In the genomic region with DNA sequence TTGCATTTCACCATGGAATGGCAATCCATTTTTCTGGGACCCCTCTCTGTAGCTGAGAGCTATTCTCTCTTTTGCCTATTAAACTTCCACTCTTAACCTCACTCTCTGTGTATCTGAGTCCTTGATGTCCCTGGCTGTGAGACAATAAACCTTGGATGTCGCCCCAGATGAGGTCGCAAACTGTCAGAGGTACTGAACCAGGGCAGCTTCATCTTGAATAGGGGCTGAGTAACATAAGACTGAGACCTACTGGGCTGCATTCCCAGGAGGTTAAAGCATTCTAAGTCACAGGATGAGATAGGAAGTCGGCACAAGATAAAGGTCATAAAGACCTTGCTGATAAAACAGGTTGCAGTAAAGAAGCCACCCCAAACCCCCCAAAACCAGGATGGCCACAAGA, we compare ENCODE assay signal across 16 cellular contexts.
DNase-seq lines count a peak whose midpoint lies in the region; ATAC-seq and TF ChIP-seq lines count a peak whose summit lies in the region.
"Had no signal": no experiment of that assay in that cellular context is flagged by ENCODE, and none has a peak within 500 bp of the region (broad histone marks: within the 10 kb centered on the region; RNA-seq: fewer than 3 reads in every experiment).

No MANE protein-coding gene starts in this region.

- TF ChIP-seq CTCF in brain (conservative IDR thresholded peaks at IDR 0.05) (no peak), hepatocyte (IDR thresholded peaks at IDR 0.05; ENCODE audit: poor library complexity) (no peak), neural crest cell (conservative IDR thresholded peaks at IDR 0.05) (no peak)

- H3K4me1 ChIP-seq in HUES64 (ENCODE audit: insufficient read depth, low read length) (peaks cover 63% of the 10 kb centered on the region), hepatocyte (ENCODE audit: insufficient read depth) (peaks cover 7% of the 10 kb centered on the region)
- H3K4me1 ChIP-seq: BLaER1 had no signal

- WGBS in HUES64, result 22% methylated on average over 3 of the region's 3 CpGs
- 24% methylated on average over 3 of the region's 3 CpGs for WGBS in hepatocyte (ENCODE audit: low lambda C conversion rate, missing lambda C conversion rate)

- peaks cover 56% of the 10 kb centered on the region for H3K79me2 ChIP-seq in hepatocyte

- no peaks in the 10 kb centered on the region for H3K27me3 Mint-ChIP-seq in brain
- no peaks in the 10 kb centered on the region for H3K27me3 Mint-ChIP-seq in neural crest cell (ENCODE audit: low read depth)

- DNase-seq in hepatocyte (ENCODE audit: low spot score) (peak; percentile 4), neural crest cell (ENCODE audit: low read depth, low spot score) (no peak), GM19238 (ENCODE audit: insufficient read length, low spot score) (no peak), NCI-H128 (lab: John Stamatoyannopoulos, UW; ENCODE audit: unreplicated experiment) (no peak)
- DNase-seq in stimulated activated CD4-positive, alpha-beta T cell treated with anti-CD3 and anti-CD28 coated beads, Interleukin-4, amount 100 ng/mL, for 1 hour, result no peak
- DNase-seq: activated CD8-positive, alpha-beta memory T cell treated with anti-CD3 and anti-CD28 coated beads for 24 hours; activated effector memory CD4-positive, alpha-beta T cell treated with anti-CD3 and anti-CD28 coated beads, Interleukin-2, amount 50 U/mL, for 16 hours; effector CD4-positive, alpha-beta T cell; foreskin keratinocyte; NCI-H524 treated with DMSO at 0.1 percent for 48 hours; stimulated activated CD4-positive, alpha-beta T cell treated with anti-CD3 and anti-CD28 coated beads, Interleukin-15, amount 100 ng/mL, for 24 hours had no signal

- H3K27ac ChIP-seq in HUES64 (ENCODE audit: low read depth, low read length) (peak overlapping the region; percentile 83), hepatocyte (no peak overlapping the region)
- H3K27ac ChIP-seq: BLaER1, foreskin keratinocyte, KMS-11 had no signal

- H3K36me3 Mint-ChIP-seq in brain, result peaks cover 80% of the 10 kb centered on the region
- H3K36me3 Mint-ChIP-seq in neural crest cell (ENCODE audit: low read depth), result peaks cover 13% of the 10 kb centered on the region

- H3K4me3 ChIP-seq in HUES64 (ENCODE audit: low read length) (peak overlapping the region; percentile 2; the same call in 1 of the 2 replicates), hepatocyte (no peak overlapping the region)
- H3K4me3 ChIP-seq: BLaER1 had no signal

- no peak overlapping the region for H2AFZ ChIP-seq in hepatocyte

- H3K9me3 ChIP-seq in HUES64 (ENCODE audit: insufficient read depth, low read depth, low read length) (no peaks in the 10 kb centered on the region), hepatocyte (ENCODE audit: low read depth) (no peaks in the 10 kb centered on the region)
- H3K9me3 ChIP-seq: BLaER1 had no signal

- H4K20me1 ChIP-seq in hepatocyte (ENCODE audit: insufficient read depth, poor library complexity, severe bottlenecking), result peaks cover 14% of the 10 kb centered on the region

- no peak overlapping the region for H3K4me3 Mint-ChIP-seq in brain
- no peak overlapping the region for H3K4me3 Mint-ChIP-seq in neural crest cell

- H3K36me3 ChIP-seq in HUES64 (ENCODE audit: insufficient read depth, low read length) (peaks cover 8% of the 10 kb centered on the region; the same call in 1 of the 2 replicates), hepatocyte (replicated peaks; ENCODE audit: insufficient read depth, low read depth) (no peaks in the 10 kb centered on the region)

- no peak overlapping the region for H3K9ac ChIP-seq in HUES64 (ENCODE audit: low read depth, low read length)
- H3K9ac ChIP-seq: BLaER1, KMS-11 had no signal

- H3K9me3 Mint-ChIP-seq in brain (peaks cover 0 to 3% (median 0%) of the 10 kb centered on the region in 5 experiments), neural crest cell (no peaks in the 10 kb centered on the region)

- H3K27me3 ChIP-seq in HUES64 (ENCODE audit: insufficient read depth, low read length) (no peaks in the 10 kb centered on the region), hepatocyte (no peaks in the 10 kb centered on the region)
- H3K27me3 ChIP-seq: BLaER1, foreskin keratinocyte had no signal

- ATAC-seq in GM21526 (IDR thresholded peaks at IDR 0.05; ENCODE audit: low FRiP score, unreplicated experiment), result no peak
- ATAC-seq: foreskin keratinocyte had no signal

- no peaks in the 10 kb centered on the region for H3K9me2 ChIP-seq in hepatocyte (replicated peaks; ENCODE audit: insufficient read depth)

- no peak overlapping the region for H3K4me2 ChIP-seq in hepatocyte
- H3K4me2 ChIP-seq: BLaER1, KMS-11 had no signal

- peak overlapping the region in 4 of 5 experiments; percentile 13 to 75 (median 22) for H3K27ac Mint-ChIP-seq in brain
- H3K27ac Mint-ChIP-seq in neural crest cell (ENCODE audit: unreplicated experiment), result peak overlapping the region; percentile 38

- H3K4me1 Mint-ChIP-seq in brain (peaks cover 22% of the 10 kb centered on the region), neural crest cell (peaks cover 3% of the 10 kb centered on the region)
